ENCODE assay signal across 8 cellular contexts in genomic region chr5:149141224-149141956, GRCh38. TPM values are rescaled to one million over a fixed set of nuclear protein-coding genes. Genes with fewer than 3 reads are reported as not detected.
DNase-seq lines count a peak whose midpoint lies in the region; ATAC-seq, FAIRE-seq and TF ChIP-seq lines count a peak whose summit lies in the region.

TSS of gene ABLIM3 (plus strand) at chr5:149141493. CDS start at chr5:149142096, 603 bp downstream.

- peaks cover 15% of the 10 kb centered on the region for H3K27me3 ChIP-seq in neuron (ENCODE audit: insufficient read depth, low read length)
- peaks cover 2 to 7% of the 10 kb centered on the region in 2 donors for H3K27me3 ChIP-seq in stomach smooth muscle (ENCODE audit: control insufficient read depth in 1 of 2, insufficient read depth in 2 of 2, low read length in 2 of 2)

- peaks cover 9% of the 10 kb centered on the region for H3K4me1 Mint-ChIP-seq in CD14-positive monocyte

- peak within 1 kb of the TSS; percentile 39 for H3K4me3 ChIP-seq in neuron (ENCODE audit: low read length)
- peak within 1 kb of the TSS; percentile 68 to 79 for H3K4me3 ChIP-seq in stomach smooth muscle (ENCODE audit: low read length in 2 of 2)

- DNase-seq in CD14-positive monocyte (ENCODE audit: low spot score) (peak; percentile 59), RPMI8226 (peak; percentile 58), frontal cortex (ENCODE audit: low spot score in 2 of 2) (peak; percentile 72 to 77)
- peak; percentile 75 for DNase-seq in activated naive CD4-positive, alpha-beta T cell treated with Interleukin-2 at 50 U/mL for 16 hours

- no peaks in the 10 kb centered on the region for H3K9me3 ChIP-seq in neuron (ENCODE audit: low read length)
- no peaks in the 10 kb centered on the region for H3K9me3 ChIP-seq in stomach smooth muscle (ENCODE audit: control insufficient read depth in 2 of 2, low read length in 2 of 2)

- peak within 1 kb of the TSS; percentile 67 to 87 for H3K4me3 Mint-ChIP-seq in CD14-positive monocyte

- peak within 1 kb of the TSS; percentile 74 for H2AFZ ChIP-seq in neuron (ENCODE audit: low read depth, low read length)

- peaks cover 8 to 29% (median 13%) of the 10 kb centered on the region in 3 donors for H3K27me3 Mint-ChIP-seq in CD14-positive monocyte (ENCODE audit: low read depth in 3 of 3)

- H3K36me3 ChIP-seq in neuron (ENCODE audit: insufficient read depth, low read length) (no peaks in the 10 kb centered on the region), stomach smooth muscle (ENCODE audit: control insufficient read depth in 2 of 2, insufficient read depth in 2 of 2, low read length in 2 of 2) (no peaks in the 10 kb centered on the region)

- no peak within 1 kb of the TSS for H3K27ac Mint-ChIP-seq in CD14-positive monocyte

- peaks cover 0 to 3% (median 0%) of the 10 kb centered on the region in 7 donors for H3K9me3 Mint-ChIP-seq in CD14-positive monocyte

- H3K27ac ChIP-seq in stomach smooth muscle (ENCODE audit: low read length): peak within 1 kb of the TSS; percentile 24

- intact Hi-C loops in CD14-positive monocyte (cut with micrococcal nuclease): loop anchor here (2.0 to 5.0 kb wide), 2 partner anchors 126 to 127 kb away; no protein-coding TSS in a partner anchor

- H3K9ac ChIP-seq in stomach smooth muscle (ENCODE audit: low read length in 2 of 2): peak within 1 kb of the TSS; percentile 42 to 47

- H3K4me1 ChIP-seq in neuron (ENCODE audit: insufficient read depth, low read length): no peaks in the 10 kb centered on the region
- peaks cover 21% of the 10 kb centered on the region for H3K4me1 ChIP-seq in stomach smooth muscle (ENCODE audit: control insufficient read depth, insufficient read depth, low read length)

- FAIRE-seq in frontal cortex (lab: Jason Lieb, UNC): no peak

- ATAC-seq in GM19372 (IDR thresholded peaks at IDR 0.05; ENCODE audit: low read depth, unreplicated experiment) (peak; percentile 93), HG03469 (IDR thresholded peaks at IDR 0.05; ENCODE audit: unreplicated experiment) (peak; percentile 82)

- peak; percentile 94 for TF ChIP-seq CTCF in CD14-positive monocyte (IDR thresholded peaks at IDR 0.05)

- no peaks in the 10 kb centered on the region for H3K36me3 Mint-ChIP-seq in CD14-positive monocyte

RNA-seq across cellular contexts. Expression of gene ABLIM3, which starts in this region (rescaled TPM):
- under 1 TPM; 0.22 to 0.74 TPM for polyA plus RNA-seq in CD14-positive monocyte
- 10.6 TPM for total RNA-seq in frontal cortex

Comparison
In these comparisons a context has a peak if more than half of its experiments do, and no peak if none do; other contexts are left out.
1. Peak in every context shown above with its lines: DNase-seq, ATAC-seq, H3K4me3 ChIP-seq and H3K27ac ChIP-seq.
2. Peak in DNase-seq in CD14-positive monocyte; RNA of the gene not detected or under 1 TPM.